9 cellular contexts compared by ENCODE assay signal in genomic region chr1:12144236-12144635, GRCh38. TPM values are rescaled to one million over a fixed set of nuclear protein-coding genes. Genes with fewer than 3 reads are reported as not detected.
DNase-seq lines count a peak whose midpoint lies in the region; ATAC-seq, FAIRE-seq and TF ChIP-seq lines count a peak whose summit lies in the region.
"Had no signal": no experiment of that assay in that cellular context is flagged by ENCODE, and none has a peak within 500 bp of the region (broad histone marks: within the 10 kb centered on the region; RNA-seq: fewer than 3 reads in every experiment).

No MANE protein-coding gene starts in this region.

- H3K27ac Mint-ChIP-seq in MCF 10A (ENCODE audit: low read depth, unreplicated experiment) = peak overlapping the region; percentile 11

- TF ChIP-seq CTCF in right atrium auricular region (IDR thresholded peaks at IDR 0.05) = no peak
- no peak for TF ChIP-seq CTCF in MCF 10A (IDR thresholded peaks at IDR 0.05; ENCODE audit: unreplicated experiment)
- TF ChIP-seq CTCF in vagina (IDR thresholded peaks at IDR 0.05) = no peak
- no peak for TF ChIP-seq CTCF in D721Med (IDR thresholded peaks at IDR 0.05; ENCODE audit: insufficient read depth, missing control alignments)
- TF ChIP-seq CTCF in MM.1S (IDR thresholded peaks at IDR 0.05; ENCODE audit: low read length) = no peak

- H3K4me3 Mint-ChIP-seq in MCF 10A (ENCODE audit: unreplicated experiment) = no peak overlapping the region

- no peak overlapping the region for H3K9ac ChIP-seq in MM.1S (ENCODE audit: low read length)

- intact Hi-C loops in Right ventricle myocardium superior (cut with DNase I) = no loop called here
- intact Hi-C loops in MCF 10A (cut with micrococcal nuclease) = no loop called here
- intact Hi-C loops in vagina (cut with DNase I) = no loop called here

- peaks cover 4% of the 10 kb centered on the region for H3K36me3 Mint-ChIP-seq in MCF 10A (ENCODE audit: insufficient read depth, unreplicated experiment)

- no peak for TF ChIP-seq POLR2A in vagina (IDR thresholded peaks at IDR 0.05)

- H3K27me3 Mint-ChIP-seq in MCF 10A (ENCODE audit: insufficient read depth, unreplicated experiment) = no peaks in the 10 kb centered on the region

- no peak for FAIRE-seq in D721Med (lab: Jason Lieb, UNC)

- no peaks in the 10 kb centered on the region for H3K27me3 ChIP-seq in right atrium auricular region
- no peaks in the 10 kb centered on the region for H3K27me3 ChIP-seq in muscle layer of duodenum (ENCODE audit: low read depth, low read length)
- H3K27me3 ChIP-seq in vagina = no peaks in the 10 kb centered on the region
- peaks cover 16% of the 10 kb centered on the region for H3K27me3 ChIP-seq in MM.1S (replicated peaks; ENCODE audit: insufficient read depth, low read length)
- H3K27me3 ChIP-seq: BE2C had no signal

- POLR2A ChIA-PET in MCF 10A (lab: Yijun Ruan, JAX) = interaction anchor here (1.0 to 1.4 kb wide), 2 partner anchors 12 to 17 kb away, joined by 4 to 6 read pairs; no protein-coding TSS in a partner anchor

- H3K4me3 ChIP-seq in right atrium auricular region (no peak overlapping the region), muscle layer of duodenum (ENCODE audit: low read depth in 1 of 2, low read length in 2 of 2) (no peak overlapping the region), vagina (no peak overlapping the region), MM.1S (ENCODE audit: low read length) (no peak overlapping the region)

- no peak overlapping the region for H3K4me2 ChIP-seq in MM.1S (ENCODE audit: low read depth, low read length)

- peaks cover 0 to 39% of the 10 kb centered on the region in 2 donors for H3K4me1 ChIP-seq in right atrium auricular region
- H3K4me1 ChIP-seq in muscle layer of duodenum (ENCODE audit: control insufficient read depth in 1 of 2, insufficient read depth in 2 of 2, low read length in 2 of 2) = peaks cover 16 to 20% of the 10 kb centered on the region in 2 donors
- peaks cover 22% of the 10 kb centered on the region for H3K4me1 ChIP-seq in vagina
- peaks cover 21% of the 10 kb centered on the region for H3K4me1 ChIP-seq in MM.1S (ENCODE audit: low read length)
- H3K4me1 ChIP-seq: BE2C had no signal

- no peaks in the 10 kb centered on the region for H3K79me2 ChIP-seq in MM.1S (ENCODE audit: low read length)

- H2AFZ ChIP-seq in MM.1S (ENCODE audit: low read length) = no peak overlapping the region

- H3K27ac ChIP-seq in right atrium auricular region (peak overlapping the region; percentile 58 to 63), muscle layer of duodenum (ENCODE audit: low read length) (peak overlapping the region; percentile 75), vagina (peak overlapping the region; percentile 84), MM.1S (ENCODE audit: low read length) (no peak overlapping the region)

- H3K36me3 ChIP-seq in right atrium auricular region = no peaks in the 10 kb centered on the region
- H3K36me3 ChIP-seq in muscle layer of duodenum (ENCODE audit: control insufficient read depth in 1 of 2, insufficient read depth in 2 of 2, low read length in 2 of 2) = no peaks in the 10 kb centered on the region
- H3K36me3 ChIP-seq in vagina = no peaks in the 10 kb centered on the region
- H3K36me3 ChIP-seq in MM.1S (replicated peaks; ENCODE audit: insufficient read depth, low read length) = no peaks in the 10 kb centered on the region
- H3K36me3 ChIP-seq: BE2C had no signal

- H3K4me1 Mint-ChIP-seq in MCF 10A (ENCODE audit: insufficient read depth, unreplicated experiment) = peaks cover 9% of the 10 kb centered on the region

- H4K20me1 ChIP-seq in MM.1S (ENCODE audit: insufficient read depth, low read length) = no peaks in the 10 kb centered on the region

- H3K9me3 Mint-ChIP-seq in MCF 10A (ENCODE audit: unreplicated experiment) = no peaks in the 10 kb centered on the region

- H3K9me2 ChIP-seq in MM.1S (replicated peaks; ENCODE audit: insufficient read depth, low read length) = no peaks in the 10 kb centered on the region

- BruUV-seq in MCF 10A (replicated peaks; lab: Mats Ljungman, UMichigan) = no TSS peak

- CTCF ChIA-PET in MCF 10A (lab: Yijun Ruan, JAX) = interaction anchor here (0.8 to 1.0 kb wide), 2 partner anchors 64 to 86 kb away, joined by 3 to 4 read pairs; no protein-coding TSS in a partner anchor

- H3K9me3 ChIP-seq in right atrium auricular region (no peaks in the 10 kb centered on the region), muscle layer of duodenum (ENCODE audit: control insufficient read depth in 1 of 2, low read length in 2 of 2) (no peaks in the 10 kb centered on the region), vagina (no peaks in the 10 kb centered on the region), MM.1S (replicated peaks; ENCODE audit: insufficient read depth, low read length) (no peaks in the 10 kb centered on the region)
- H3K9me3 ChIP-seq: BE2C had no signal

- no peak for ATAC-seq in Right ventricle myocardium superior (ENCODE audit: poor library complexity)
- no peak for ATAC-seq in activated CD4-positive, CD25-positive, alpha-beta regulatory T cell treated with anti-CD3 and anti-CD28 coated beads, Interleukin-2, amount 50 U/mL, for 24 hours

- DNase-seq in right atrium auricular region (ENCODE audit: low spot score) = no peak
- no peak for DNase-seq in Right ventricle myocardium superior
- DNase-seq in MCF 10A (ENCODE audit: unreplicated experiment) = no peak
- DNase-seq in vagina (ENCODE audit: extremely low spot score in 2 of 2) = no peak
- DNase-seq in D721Med (ENCODE audit: insufficient read length, low spot score) = no peak
- DNase-seq in MM.1S = no peak
- DNase-seq: BE2C had no signal

- H3F3A ChIP-seq in MM.1S (ENCODE audit: insufficient read depth, low read length) = no peaks in the 10 kb centered on the region

RNA-seq across cellular contexts. Expression of gene TNFRSF1B, which starts 22.6 kb away (rescaled TPM):
- total RNA-seq in right atrium auricular region = 10 to 100 TPM; 17.0 to 25.6 TPM
- 13.7 TPM for total RNA-seq in Right ventricle myocardium superior
- total RNA-seq in MCF 10A (2022) = 0.22 TPM in 1 of 2 replicates, not detected in the other
- total RNA-seq in vagina = 41.0 TPM

Comparison
In these comparisons a context has a peak if more than half of its experiments do, and no peak if none do; other contexts are left out.
1. RNA of gene TNFRSF1B, which starts 22.6 kb away (total RNA-seq): 41.0 TPM in vagina (single experiment), 17.0 to 25.6 TPM in right atrium auricular region and 13.7 TPM in Right ventricle myocardium superior (single experiment); 0.22 TPM in MCF 10A; every median in the first group is over 10 times any median in the second.